1 cellular context compared by ENCODE assay signal in the genomic region with DNA sequence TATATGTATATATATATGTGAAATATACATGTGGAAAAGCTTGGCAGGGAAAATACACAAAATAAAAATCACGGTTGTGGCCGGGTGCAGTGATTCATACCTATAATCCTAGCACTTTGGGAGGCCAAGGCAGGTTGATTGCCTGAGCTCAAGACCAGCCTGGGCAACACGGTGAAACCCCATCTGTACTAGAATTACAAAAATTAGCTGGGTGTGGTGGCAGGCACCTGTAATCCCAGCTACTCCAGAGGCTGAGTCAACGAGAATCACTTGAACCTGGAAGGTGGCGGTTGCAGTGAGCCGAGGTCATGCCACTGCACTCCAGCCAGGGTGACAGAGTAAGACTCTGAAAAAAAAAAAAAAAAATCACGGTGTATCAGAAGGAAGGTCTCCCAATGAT.
TF ChIP-seq lines count a peak whose summit lies in the region.

No MANE protein-coding gene starts in this region.

TF ChIP-seq in HCT116, 20 proteins besides CTCF, POLR2A, EP300 and RAD21 (continued from another document):
- TF ChIP-seq REST (IDR thresholded peaks at IDR 0.05; ENCODE audit: low read depth), result no peak
- TF ChIP-seq SP1 (IDR thresholded peaks at IDR 0.05; ENCODE audit: low read depth), result no peak
- TF ChIP-seq, protein P1, sequence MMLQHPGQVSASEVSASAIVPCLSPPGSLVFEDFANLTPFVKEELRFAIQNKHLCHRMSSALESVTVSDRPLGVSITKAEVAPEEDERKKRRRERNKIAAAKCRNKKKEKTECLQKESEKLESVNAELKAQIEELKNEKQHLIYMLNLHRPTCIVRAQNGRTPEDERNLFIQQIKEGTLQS (IDR thresholded peaks at IDR 0.05), result no peak
- no peak for TF ChIP-seq YY1 (IDR thresholded peaks at IDR 0.05; ENCODE audit: extremely low read depth, insufficient replicate concordance, low read depth, low read length)
- no peak for TF ChIP-seq EZH2 (IDR thresholded peaks at IDR 0.05)
